ENCODE assay signal across 9 cellular contexts in genomic region chr14:68401855-68402254, GRCh38.
DNase-seq lines count a peak whose midpoint lies in the region; ATAC-seq and TF ChIP-seq lines count a peak whose summit lies in the region.
"Had no signal": no experiment of that assay in that cellular context is flagged by ENCODE, and none has a peak within 500 bp of the region (broad histone marks: within the 10 kb centered on the region; RNA-seq: fewer than 3 reads in every experiment).

No MANE protein-coding gene starts in this region.

- H3K27me3 ChIP-seq in testis: no peaks in the 10 kb centered on the region

- intact Hi-C loops in mucosa of descending colon (cut with DNase I, micrococcal nuclease): no loop called here
- intact Hi-C loops in testis (cut with DNase I; ENCODE audit: low total_unique reads): no loop called here

- 79 to 81% methylated on average over 4 of the region's 4 CpGs for WGBS in testis, 2 donors

- H3K36me3 ChIP-seq in mucosa of descending colon (ENCODE audit: low read depth) (no peaks in the 10 kb centered on the region), testis (ENCODE audit: low read depth, missing control alignments) (no peaks in the 10 kb centered on the region)

- no peak overlapping the region for H3K4me3 ChIP-seq in mucosa of descending colon
- H3K4me3 ChIP-seq in testis: no peak overlapping the region

- ATAC-seq in GM18873 (IDR thresholded peaks at IDR 0.05; ENCODE audit: low FRiP score, unreplicated experiment) (peak; percentile 46), HG02571 (IDR thresholded peaks at IDR 0.05; ENCODE audit: unreplicated experiment) (peak; percentile 69), HG03575 (IDR thresholded peaks at IDR 0.05; ENCODE audit: extremely low read depth, insufficient number of reproducible peaks, low FRiP score, unreplicated experiment) (peak; percentile 48), mucosa of descending colon (peak; percentile 24)

- no peak for TF ChIP-seq CTCF in mucosa of descending colon (IDR thresholded peaks at IDR 0.05)
- no peak for TF ChIP-seq CTCF in testis (IDR thresholded peaks at IDR 0.05)

- no peak overlapping the region for H3K27ac ChIP-seq in testis

- no peaks in the 10 kb centered on the region for H3K9me3 ChIP-seq in mucosa of descending colon
- no peaks in the 10 kb centered on the region for H3K9me3 ChIP-seq in testis

- DNase-seq in mucosa of descending colon (no peak), foreskin melanocyte (no peak), testis (no peak), AG08396 (ENCODE audit: low spot score) (no peak)
- DNase-seq in activated CD8-positive, alpha-beta memory T cell treated with anti-CD3 and anti-CD28 coated beads, Interleukin-2, amount 50 U/mL, for 4 hours: no peak
- DNase-seq: activated CD4-positive, alpha-beta T cell treated with anti-CD3 and anti-CD28 coated beads, Interleukin-2, amount 50 U/mL, for 48 hours had no signal

- H3K4me1 ChIP-seq in mucosa of descending colon (ENCODE audit: low read depth) (no peaks in the 10 kb centered on the region), testis (peaks cover 50% of the 10 kb centered on the region)

- no peak for TF ChIP-seq POLR2A in testis (IDR thresholded peaks at IDR 0.05)
